23 cellular contexts compared by ENCODE assay signal in the genomic region with DNA sequence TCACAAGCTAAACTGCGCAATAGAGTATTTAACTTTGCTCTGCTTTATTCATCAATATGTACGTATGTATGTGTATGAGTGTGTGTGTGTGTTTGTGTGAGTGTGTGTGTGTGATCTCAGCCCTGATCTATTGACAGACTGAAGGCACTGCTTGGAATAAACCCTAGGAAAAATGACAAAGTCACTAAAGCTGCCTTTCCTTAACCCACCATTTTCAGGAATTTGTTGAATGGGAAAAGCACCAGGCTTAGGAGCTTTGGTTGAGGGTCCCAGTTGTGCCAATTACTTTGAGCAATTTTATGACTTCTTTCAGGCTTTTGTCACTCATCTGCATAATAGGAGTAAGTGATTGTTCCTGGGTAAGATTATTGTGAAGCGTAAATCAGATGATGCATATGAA.
A peak's percentile ranks its signal among the peaks of the same experiment; 100 is the strongest.
DNase-seq lines count a peak whose midpoint lies in the region; ATAC-seq and TF ChIP-seq lines count a peak whose summit lies in the region.
"Had no signal": no experiment of that assay in that cellular context is flagged by ENCODE, and none has a peak within 500 bp of the region (broad histone marks: within the 10 kb centered on the region; RNA-seq: fewer than 3 reads in every experiment).

No MANE protein-coding gene starts in this region.

- no peak overlapping the region for H2BK12ac ChIP-seq in H9 (ENCODE audit: insufficient read length, low read depth, low read length)

- no peak overlapping the region for H3K4me3 ChIP-seq in effector memory CD4-positive, alpha-beta T cell (ENCODE audit: insufficient read depth, low read depth, low read length, poor library complexity, severe bottlenecking)
- H3K4me3 ChIP-seq: A549; BLaER1 treated with 17β-estradiol and CSF1 and Interleukin-3, amounts not matched to agents 10 nM and 100 nM; GM12878 had no signal

- CTCF ChIA-PET in WTC11 (lab: Charles Lee), result interaction anchor here (2.1 kb wide), 1 partner anchor 108 kb away, joined by 7 read pairs; no protein-coding TSS in a partner anchor

- H3K4me1 ChIP-seq in H9 (ENCODE audit: insufficient read depth, low read length), result peaks cover 7% of the 10 kb centered on the region; the same call in 1 of the 2 replicates
- no peaks in the 10 kb centered on the region for H3K4me1 ChIP-seq in effector memory CD4-positive, alpha-beta T cell (ENCODE audit: control insufficient read depth, insufficient read depth, low read length, poor library complexity, severe bottlenecking)
- H3K4me1 ChIP-seq: A549; BE2C; BLaER1 treated with 17β-estradiol and CSF1 and Interleukin-3, amounts not matched to agents 10 nM and 100 nM had no signal

- no peak overlapping the region for H2AK5ac ChIP-seq in H9 (ENCODE audit: insufficient read length, low read length)

- DNase-seq in H9 (no peak), WTC11 (ENCODE audit: low spot score) (no peak), nephron progenitor cell (no peak), NCI-H2107 (lab: John Stamatoyannopoulos, UW) (no peak)
- no peak for DNase-seq in effector memory CD4-positive, alpha-beta T cell
- DNase-seq: 8988T; ACHN; AML-193; BE2C; CD4-positive, alpha-beta T cell; CD8-positive, alpha-beta memory T cell; DMS 273 treated with DMSO at 0.1 percent for 48 hours; DMS79; EL; GDM1; GOT3; H7 had no signal

- no CpG with 5 or more reads among the region's 3 CpGs for WGBS in H9 (ENCODE audit: extremely low coverage, insufficient read length, low lambda C conversion rate)

- H3K9me3 Mint-ChIP-seq in H9, result peaks cover 0 to 4% of the 10 kb centered on the region in 2 experiments; a peak in 1 of 5 replicates
- peaks cover 18% of the 10 kb centered on the region for H3K9me3 Mint-ChIP-seq in WTC11
- peaks cover 14% of the 10 kb centered on the region for H3K9me3 Mint-ChIP-seq in nephron progenitor cell

- ATAC-seq in WTC11 (no peak), HG02973 (IDR thresholded peaks at IDR 0.05; ENCODE audit: unreplicated experiment) (no peak)
- ATAC-seq: A549, GM12878, HCT116 had no signal

- H3K36me3 ChIP-seq in effector memory CD4-positive, alpha-beta T cell (ENCODE audit: control insufficient read depth, insufficient read depth, low read length), result no peaks in the 10 kb centered on the region
- H3K36me3 ChIP-seq: BE2C; BLaER1 treated with 17β-estradiol and CSF1 and Interleukin-3, amounts not matched to agents 10 nM and 100 nM had no signal

- no peaks in the 10 kb centered on the region for H3K9me3 ChIP-seq in H9 (ENCODE audit: control insufficient read depth, low read depth, low read length)
- no peaks in the 10 kb centered on the region for H3K9me3 ChIP-seq in effector memory CD4-positive, alpha-beta T cell (ENCODE audit: control insufficient read depth, low read length)
- H3K9me3 ChIP-seq: A549, BE2C had no signal

- no peak overlapping the region for H3K14ac ChIP-seq in H9 (ENCODE audit: insufficient read depth, low read length)

- 0 out of 2 replicates have a peak, but pooled peaks cover 2% of the 10 kb centered on the region for H3K27me3 ChIP-seq in H9 (ENCODE audit: insufficient read depth, low read length)
- no peaks in the 10 kb centered on the region for H3K27me3 ChIP-seq in effector memory CD4-positive, alpha-beta T cell (replicated peaks; ENCODE audit: control insufficient read depth, insufficient read depth, low read length, poor library complexity, severe bottlenecking)
- H3K27me3 ChIP-seq: BLaER1 treated with 17β-estradiol and CSF1 and Interleukin-3, amounts not matched to agents 10 nM and 100 nM had no signal

- H2BK120ac ChIP-seq in H9 (ENCODE audit: low read depth, low read length, poor library complexity, severe bottlenecking), result no peak overlapping the region

- H3K56ac ChIP-seq in H9 (ENCODE audit: insufficient read length, low read depth, low read length), result no peak overlapping the region

- H3K23me2 ChIP-seq in H9 (ENCODE audit: insufficient read length, low read depth, low read length, poor library complexity, severe bottlenecking), result no peaks in the 10 kb centered on the region

- POLR2A ChIA-PET in WTC11 (lab: Charles Lee), result no interaction called here

- no peak overlapping the region for H3K18ac ChIP-seq in H9 (ENCODE audit: insufficient read length, low read depth, low read length)

- no peaks in the 10 kb centered on the region for H3K79me2 ChIP-seq in H9 (ENCODE audit: insufficient read depth, low read length)

- peak overlapping the region; percentile 29 for H3K4me2 ChIP-seq in H9 (ENCODE audit: insufficient read depth, insufficient read length, low read length)
- H3K4me2 ChIP-seq: A549; BLaER1 treated with 17β-estradiol and CSF1 and Interleukin-3, amounts not matched to agents 10 nM and 100 nM had no signal

- H2BK15ac ChIP-seq in H9 (ENCODE audit: low read depth, low read length), result no peak overlapping the region

- H3K79me1 ChIP-seq in H9 (ENCODE audit: insufficient read depth, low read depth, low read length, poor library complexity, severe bottlenecking), result no peaks in the 10 kb centered on the region

- H3K27me3 Mint-ChIP-seq in H9 (ENCODE audit: low read depth), result no peaks in the 10 kb centered on the region; the same call in 1 of the 2 replicates
- no peaks in the 10 kb centered on the region for H3K27me3 Mint-ChIP-seq in WTC11 (ENCODE audit: low read depth)
- peaks cover 9% of the 10 kb centered on the region for H3K27me3 Mint-ChIP-seq in nephron progenitor cell (ENCODE audit: low read depth, poor library complexity)
- H3K27me3 Mint-ChIP-seq: CD4-positive, alpha-beta T cell had no signal

- H3K4me3 Mint-ChIP-seq in H9 (no peak overlapping the region; a peak in 1 of 5 replicates), WTC11 (peak overlapping the region; percentile 1; the same call in 1 of the 2 replicates), nephron progenitor cell (no peak overlapping the region)
- H3K4me3 Mint-ChIP-seq: CD14-positive monocyte; CD4-positive, alpha-beta T cell; CD8-positive, alpha-beta memory T cell had no signal

- no peak overlapping the region for H2BK5ac ChIP-seq in H9 (ENCODE audit: insufficient read length, low read length)

- H3K27ac ChIP-seq in H9 (ENCODE audit: insufficient read length, low read depth, low read length), result no peak overlapping the region
- H3K27ac ChIP-seq in effector memory CD4-positive, alpha-beta T cell (ENCODE audit: insufficient read depth, low read length, poor library complexity, severe bottlenecking), result no peak overlapping the region
- H3K27ac ChIP-seq: A549; BLaER1 treated with 17β-estradiol and CSF1 and Interleukin-3, amounts not matched to agents 10 nM and 100 nM had no signal

- no peak overlapping the region for H3K9ac ChIP-seq in H9 (ENCODE audit: extremely low read depth, insufficient read length, low read length)
- H3K9ac ChIP-seq: BLaER1 treated with 17β-estradiol and CSF1 and Interleukin-3, amounts not matched to agents 10 nM and 100 nM had no signal

- H4K20me1 ChIP-seq in H9 (ENCODE audit: control insufficient read depth, insufficient read depth, insufficient read length), result no peaks in the 10 kb centered on the region
- H4K20me1 ChIP-seq: BLaER1 treated with 17β-estradiol and CSF1 and Interleukin-3, amounts not matched to agents 10 nM and 100 nM had no signal

- H3T11ph ChIP-seq in H9 (ENCODE audit: low read length), result no peak overlapping the region

- H3K23ac ChIP-seq in H9 (ENCODE audit: insufficient read length, low read depth, low read length), result no peak overlapping the region

- H3K4ac ChIP-seq in H9 (ENCODE audit: low read depth, low read length), result no peak overlapping the region

- no peak overlapping the region for H2AFZ ChIP-seq in H9 (ENCODE audit: low read length)

- H2BK20ac ChIP-seq in H9 (ENCODE audit: low read depth, low read length, poor library complexity, severe bottlenecking), result no peak overlapping the region

- peak overlapping the region in 2 of 3 experiments; percentile 49 to 56; a peak in 3 of 7 replicates for H3K27ac Mint-ChIP-seq in H9
- peak overlapping the region; percentile 64 for H3K27ac Mint-ChIP-seq in WTC11
- H3K27ac Mint-ChIP-seq in nephron progenitor cell, result peak overlapping the region; percentile 31
- H3K27ac Mint-ChIP-seq: CD14-positive monocyte; CD4-positive, alpha-beta T cell; CD8-positive, alpha-beta memory T cell had no signal

- H3K4me1 Mint-ChIP-seq in H9, result peaks cover 52 to 63% of the 10 kb centered on the region in 2 experiments
- peaks cover 38% of the 10 kb centered on the region for H3K4me1 Mint-ChIP-seq in WTC11
- peaks cover 30% of the 10 kb centered on the region for H3K4me1 Mint-ChIP-seq in nephron progenitor cell
- H3K4me1 Mint-ChIP-seq: CD14-positive monocyte; CD8-positive, alpha-beta memory T cell had no signal

- H4K8ac ChIP-seq in H9 (replicated peaks; ENCODE audit: insufficient read length, low read depth, low read length), result no peak overlapping the region

- H3K36me3 Mint-ChIP-seq in H9 (ENCODE audit: insufficient read depth in 1 of 3, low read depth in 3 of 3), result peaks cover 0 to 18% (median 0%) of the 10 kb centered on the region in 3 experiments; a peak in 2 of 7 replicates
- H3K36me3 Mint-ChIP-seq in WTC11, result peaks cover 4% of the 10 kb centered on the region; the same call in 1 of the 2 replicates
- H3K36me3 Mint-ChIP-seq in nephron progenitor cell (ENCODE audit: low read depth), result no peaks in the 10 kb centered on the region
- H3K36me3 Mint-ChIP-seq: CD14-positive monocyte; CD8-positive, alpha-beta memory T cell had no signal

- H4K5ac ChIP-seq in H9 (ENCODE audit: insufficient read length, low read depth, low read length), result no peak overlapping the region

- TF ChIP-seq CTCF in H9 (conservative IDR thresholded peaks at IDR 0.05) (no peak), WTC11 (IDR thresholded peaks at IDR 0.05) (no peak), nephron progenitor cell (IDR thresholded peaks at IDR 0.05) (no peak)

- H4K91ac ChIP-seq in H9 (ENCODE audit: insufficient read length, low read depth, low read length), result no peak overlapping the region
